In genomic region chr20:46111028-46111835, GRCh38 we compare ENCODE assay signal across 9 cellular contexts. TPM values are rescaled to one million over a fixed set of nuclear protein-coding genes. Genes with fewer than 3 reads are reported as not detected.
DNase-seq lines count a peak whose midpoint lies in the region; ATAC-seq and TF ChIP-seq lines count a peak whose summit lies in the region.
"Had no signal": no experiment of that assay in that cellular context is flagged by ENCODE, and none has a peak within 500 bp of the region (broad histone marks: within the 10 kb centered on the region; RNA-seq: fewer than 3 reads in every experiment).

No MANE protein-coding gene starts in this region.

- peak; percentile 42 for DNase-seq in activated CD4-positive, alpha-beta memory T cell treated with anti-CD3 and anti-CD28 coated beads for 36 hours
- DNase-seq in activated CD4-positive, alpha-beta memory T cell treated with anti-CD3 and anti-CD28 coated beads, Interleukin-2, amount 10 ng/mL, durations not matched to agents 7 days and 5 days, result no peak
- DNase-seq in adrenal gland (peak in 6 of 7 donors; percentile 34 to 70 (median 50)), NCI-H1436 (lab: John Stamatoyannopoulos, UW) (no peak), NCI-H748 treated with DMSO at 0.1 percent for 48 hours (lab: John Stamatoyannopoulos, UW) (no peak), endothelial cell (ENCODE audit: low spot score) (no peak)
- no peak for DNase-seq in stimulated activated effector memory CD8-positive, alpha-beta T cell treated with anti-CD3 and anti-CD28 coated beads, Interleukin-12 subunit alpha, Interleukin-12 subunit beta, amount 100 ng/mL, for 72 hours (ENCODE audit: low spot score in 2 of 2)
- DNase-seq: AML-193 had no signal

- H3K27ac ChIP-seq in adrenal gland, result peak overlapping the region in 1 of 5 donors; percentile 3

- intact Hi-C loops in activated CD4-positive, alpha-beta memory T cell treated with anti-CD3 and anti-CD28 coated beads for 36 hours (cut with micrococcal nuclease), result no loop called here
- intact Hi-C loops in adrenal gland (cut with DNase I), result no loop called here

- no peak overlapping the region for H3K4me3 Mint-ChIP-seq in activated CD4-positive, alpha-beta memory T cell treated with anti-CD3 and anti-CD28 coated beads for 36 hours
- no peak overlapping the region for H3K4me3 Mint-ChIP-seq in activated CD4-positive, alpha-beta memory T cell treated with anti-CD3 and anti-CD28 coated beads, Interleukin-2, amount 10 ng/mL, durations not matched to agents 7 days and 5 days
- H3K4me3 Mint-ChIP-seq in stimulated activated effector memory CD8-positive, alpha-beta T cell treated with anti-CD3 and anti-CD28 coated beads, Interleukin-12 subunit alpha, Interleukin-12 subunit beta, amount 100 ng/mL, for 72 hours, result no peak overlapping the region
- H3K4me3 Mint-ChIP-seq in endothelial cell (ENCODE audit: unreplicated experiment), result no peak overlapping the region

- WGBS in adrenal gland, 4 donors, result 45 to 52% (median 48%) methylated on average over 5 of the region's 5 CpGs

- TF ChIP-seq CTCF in adrenal gland (IDR thresholded peaks at IDR 0.05) (no peak), endothelial cell (IDR thresholded peaks at IDR 0.05; ENCODE audit: unreplicated experiment) (no peak)

- no peak for TF ChIP-seq POLR2A in adrenal gland (IDR thresholded peaks at IDR 0.05)

- H3K9me3 ChIP-seq in adrenal gland (replicated peaks in 1 of 3), result no peaks in the 10 kb centered on the region

- POLR2A ChIA-PET in activated CD4-positive, alpha-beta memory T cell treated with anti-CD3 and anti-CD28 coated beads for 36 hours (lab: Charles Lee), result no interaction called here
- POLR2A ChIA-PET in activated CD4-positive, alpha-beta memory T cell treated with anti-CD3 and anti-CD28 coated beads, Interleukin-2, amount 10 ng/mL, durations not matched to agents 7 days and 5 days (lab: Charles Lee), result no interaction called here

- H3K36me3 Mint-ChIP-seq in activated CD4-positive, alpha-beta memory T cell treated with anti-CD3 and anti-CD28 coated beads for 36 hours, result no peaks in the 10 kb centered on the region
- no peaks in the 10 kb centered on the region for H3K36me3 Mint-ChIP-seq in activated CD4-positive, alpha-beta memory T cell treated with anti-CD3 and anti-CD28 coated beads, Interleukin-2, amount 10 ng/mL, durations not matched to agents 7 days and 5 days (ENCODE audit: low read depth)
- no peaks in the 10 kb centered on the region for H3K36me3 Mint-ChIP-seq in stimulated activated effector memory CD8-positive, alpha-beta T cell treated with anti-CD3 and anti-CD28 coated beads, Interleukin-12 subunit alpha, Interleukin-12 subunit beta, amount 100 ng/mL, for 72 hours
- H3K36me3 Mint-ChIP-seq in endothelial cell (ENCODE audit: low read depth, unreplicated experiment), result no peaks in the 10 kb centered on the region

- no peaks in the 10 kb centered on the region for H3K36me3 ChIP-seq in adrenal gland (replicated peaks in 1 of 2)

- no peaks in the 10 kb centered on the region for H3K9me3 Mint-ChIP-seq in activated CD4-positive, alpha-beta memory T cell treated with anti-CD3 and anti-CD28 coated beads for 36 hours
- H3K9me3 Mint-ChIP-seq in activated CD4-positive, alpha-beta memory T cell treated with anti-CD3 and anti-CD28 coated beads, Interleukin-2, amount 10 ng/mL, durations not matched to agents 7 days and 5 days, result no peaks in the 10 kb centered on the region
- no peaks in the 10 kb centered on the region for H3K9me3 Mint-ChIP-seq in stimulated activated effector memory CD8-positive, alpha-beta T cell treated with anti-CD3 and anti-CD28 coated beads, Interleukin-12 subunit alpha, Interleukin-12 subunit beta, amount 100 ng/mL, for 72 hours
- no peaks in the 10 kb centered on the region for H3K9me3 Mint-ChIP-seq in endothelial cell (ENCODE audit: unreplicated experiment)

- peaks cover 31% of the 10 kb centered on the region for H3K27me3 Mint-ChIP-seq in activated CD4-positive, alpha-beta memory T cell treated with anti-CD3 and anti-CD28 coated beads for 36 hours
- peaks cover 55% of the 10 kb centered on the region for H3K27me3 Mint-ChIP-seq in activated CD4-positive, alpha-beta memory T cell treated with anti-CD3 and anti-CD28 coated beads, Interleukin-2, amount 10 ng/mL, durations not matched to agents 7 days and 5 days
- peaks cover 8% of the 10 kb centered on the region for H3K27me3 Mint-ChIP-seq in endothelial cell (ENCODE audit: unreplicated experiment)

- no peaks in the 10 kb centered on the region for H3K4me1 ChIP-seq in adrenal gland (replicated peaks in 1 of 2)

- CTCF ChIA-PET in activated CD4-positive, alpha-beta memory T cell treated with anti-CD3 and anti-CD28 coated beads for 36 hours (lab: Charles Lee), result interaction anchor here (0.9 kb wide), 1 partner anchor 17 kb away, joined by 3 read pairs; no protein-coding TSS in a partner anchor
- CTCF ChIA-PET in activated CD4-positive, alpha-beta memory T cell treated with anti-CD3 and anti-CD28 coated beads, Interleukin-2, amount 10 ng/mL, durations not matched to agents 7 days and 5 days (lab: Charles Lee), result no interaction called here

- H3K4me3 ChIP-seq in adrenal gland, result no peak overlapping the region

- ATAC-seq in HG03108 (IDR thresholded peaks at IDR 0.05; ENCODE audit: unreplicated experiment), result peak; percentile 34
- peak; percentile 87 for ATAC-seq in stimulated activated effector memory CD8-positive, alpha-beta T cell treated with anti-CD3 and anti-CD28 coated beads, Interleukin-12 subunit alpha, Interleukin-12 subunit beta, amount 100 ng/mL, for 72 hours

- H3K27ac Mint-ChIP-seq in activated CD4-positive, alpha-beta memory T cell treated with anti-CD3 and anti-CD28 coated beads for 36 hours, result no peak overlapping the region
- H3K27ac Mint-ChIP-seq in activated CD4-positive, alpha-beta memory T cell treated with anti-CD3 and anti-CD28 coated beads, Interleukin-2, amount 10 ng/mL, durations not matched to agents 7 days and 5 days, result no peak overlapping the region
- peak overlapping the region; percentile 38 for H3K27ac Mint-ChIP-seq in stimulated activated effector memory CD8-positive, alpha-beta T cell treated with anti-CD3 and anti-CD28 coated beads, Interleukin-12 subunit alpha, Interleukin-12 subunit beta, amount 100 ng/mL, for 72 hours
- no peak overlapping the region for H3K27ac Mint-ChIP-seq in endothelial cell (ENCODE audit: unreplicated experiment)

- H3K27me3 ChIP-seq in adrenal gland, result no peaks in the 10 kb centered on the region

- peaks cover 5% of the 10 kb centered on the region for H3K4me1 Mint-ChIP-seq in activated CD4-positive, alpha-beta memory T cell treated with anti-CD3 and anti-CD28 coated beads for 36 hours (ENCODE audit: low read depth)
- H3K4me1 Mint-ChIP-seq in activated CD4-positive, alpha-beta memory T cell treated with anti-CD3 and anti-CD28 coated beads, Interleukin-2, amount 10 ng/mL, durations not matched to agents 7 days and 5 days, result peaks cover 16% of the 10 kb centered on the region
- H3K4me1 Mint-ChIP-seq in stimulated activated effector memory CD8-positive, alpha-beta T cell treated with anti-CD3 and anti-CD28 coated beads, Interleukin-12 subunit alpha, Interleukin-12 subunit beta, amount 100 ng/mL, for 72 hours, result peaks cover 19% of the 10 kb centered on the region
- peaks cover 21% of the 10 kb centered on the region for H3K4me1 Mint-ChIP-seq in endothelial cell (ENCODE audit: unreplicated experiment)

RNA-seq across cellular contexts. Expression of gene CD40, which starts 6.9 kb away (rescaled TPM):
- total RNA-seq in activated CD4-positive, alpha-beta memory T cell treated with anti-CD3 and anti-CD28 coated beads for 36 hours, result 1 to 10 TPM; 3.2 to 4.0 TPM
- under 1 TPM; 0.88 to 0.93 TPM for total RNA-seq in activated CD4-positive, alpha-beta memory T cell treated with anti-CD3 and anti-CD28 coated beads, Interleukin-2, amount 10 ng/mL, durations not matched to agents 7 days and 5 days
- total RNA-seq in adrenal gland, result 10 to 100 TPM in 3 of 8 donors, 1 to 10 TPM in 5; 4.5 to 13.5 (median 9.4) TPM
- 10 to 100 TPM in 2 of 3 donors, 1 to 10 TPM in 1; 6.8 to 20.5 (median 13.1) TPM for polyA plus RNA-seq in adrenal gland
- 69.4 TPM for total RNA-seq in endothelial cell (ENCODE audit: unreplicated experiment)

RNA-seq across cellular contexts. Expression of gene NCOA5, which starts 21.5 kb away (rescaled TPM):
- 10 to 100 TPM; 13.1 to 13.7 TPM for total RNA-seq in activated CD4-positive, alpha-beta memory T cell treated with anti-CD3 and anti-CD28 coated beads for 36 hours
- total RNA-seq in activated CD4-positive, alpha-beta memory T cell treated with anti-CD3 and anti-CD28 coated beads, Interleukin-2, amount 10 ng/mL, durations not matched to agents 7 days and 5 days, result 10 to 100 TPM; 24.6 to 26.3 TPM
- 10 to 100 TPM; 17.8 to 44.8 (median 26.0) TPM for total RNA-seq in adrenal gland
- 10 to 100 TPM; 18.7 to 24.8 (median 19.0) TPM for polyA plus RNA-seq in adrenal gland
- total RNA-seq in endothelial cell (ENCODE audit: unreplicated experiment), result 34.9 TPM

Comparison
In these comparisons a context has a peak if more than half of its experiments do, and no peak if none do; other contexts are left out.
1. DNase-seq: peak in activated CD4-positive, alpha-beta memory T cell treated with anti-CD3 and anti-CD28 coated beads for 36 hours (single experiment) and adrenal gland (6 of 7); none in activated CD4-positive, alpha-beta memory T cell treated with anti-CD3 and anti-CD28 coated beads, Interleukin-2, amount 10 ng/mL, durations not matched to agents 7 days and 5 days (single experiment), stimulated activated effector memory CD8-positive, alpha-beta T cell treated with anti-CD3 and anti-CD28 coated beads, Interleukin-12 subunit alpha, Interleukin-12 subunit beta, amount 100 ng/mL, for 72 hours (0 of 2), NCI-H1436 (single experiment), NCI-H748 treated with DMSO at 0.1 percent for 48 hours (single experiment) and endothelial cell (single experiment).